1 cellular context compared by ENCODE assay signal in genomic region chr2:96763511-96764252, GRCh38.
TF ChIP-seq lines count a peak whose summit lies in the region.

No MANE protein-coding gene starts in this region.

TF ChIP-seq in WTC11, 78 proteins besides CTCF, POLR2A, EP300 and RAD21 (continued from another document):
- TF ChIP-seq, protein P1, sequence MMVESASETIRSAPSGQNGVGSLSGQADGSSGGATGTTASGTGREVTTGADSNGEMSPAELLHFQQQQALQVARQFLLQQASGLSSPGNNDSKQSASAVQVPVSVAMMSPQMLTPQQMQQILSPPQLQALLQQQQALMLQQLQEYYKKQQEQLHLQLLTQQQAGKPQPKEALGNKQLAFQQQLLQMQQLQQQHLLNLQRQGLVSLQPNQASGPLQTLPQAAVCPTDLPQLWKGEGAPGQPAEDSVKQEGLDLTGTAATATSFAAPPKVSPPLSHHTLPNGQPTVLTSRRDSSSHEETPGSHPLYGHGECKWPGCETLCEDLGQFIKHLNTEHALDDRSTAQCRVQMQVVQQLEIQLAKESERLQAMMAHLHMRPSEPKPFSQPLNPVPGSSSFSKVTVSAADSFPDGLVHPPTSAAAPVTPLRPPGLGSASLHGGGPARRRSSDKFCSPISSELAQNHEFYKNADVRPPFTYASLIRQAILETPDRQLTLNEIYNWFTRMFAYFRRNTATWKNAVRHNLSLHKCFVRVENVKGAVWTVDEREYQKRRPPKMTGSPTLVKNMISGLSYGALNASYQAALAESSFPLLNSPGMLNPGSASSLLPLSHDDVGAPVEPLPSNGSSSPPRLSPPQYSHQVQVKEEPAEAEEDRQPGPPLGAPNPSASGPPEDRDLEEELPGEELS (CRISPR knock-in tag; IDR thresholded peaks at IDR 0.05) = no peak
